Comparison of ENCODE assay signal across 8 cellular contexts in the genomic region with DNA sequence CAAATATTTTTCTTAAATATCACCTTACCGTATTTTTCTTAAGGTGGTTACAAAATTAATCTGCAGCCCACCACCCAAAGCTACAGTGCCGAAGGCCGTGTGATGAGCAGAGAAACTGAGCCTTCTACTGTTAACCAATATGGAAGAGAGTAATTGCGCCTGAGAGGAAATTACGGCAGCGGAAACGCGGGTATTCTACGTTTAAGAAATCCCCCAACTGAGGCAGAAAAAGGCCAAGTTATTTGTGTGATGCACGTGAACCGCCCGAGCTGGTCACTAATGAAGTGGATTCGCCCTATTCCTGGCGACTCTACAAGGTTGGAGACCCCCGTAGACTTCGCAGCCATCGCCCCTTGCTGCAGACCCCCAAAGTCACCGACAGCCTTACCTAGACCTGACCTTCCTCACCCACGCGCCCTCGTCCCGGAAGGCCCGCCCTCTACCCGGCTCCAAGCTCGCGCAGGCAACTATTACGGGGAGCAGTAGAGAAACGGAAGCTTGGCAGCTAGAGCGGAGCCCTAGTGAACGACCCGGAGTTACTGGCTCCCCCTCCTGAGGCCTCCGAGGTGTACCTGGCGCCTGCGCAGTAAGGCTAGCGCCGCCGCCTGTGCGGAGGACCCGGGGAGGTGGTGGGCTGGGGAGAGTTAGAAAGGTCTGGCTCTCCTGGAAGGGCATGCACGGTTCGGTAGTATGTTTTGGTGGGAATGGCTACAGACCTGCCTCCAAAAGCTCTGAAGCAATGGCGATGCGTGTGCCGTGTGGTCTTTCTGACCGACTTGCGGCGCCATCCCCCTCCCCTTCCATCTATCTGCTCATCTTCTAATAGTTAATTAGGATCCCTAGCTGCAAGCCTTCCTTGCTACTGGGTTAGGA. TPM values are rescaled to one million over a fixed set of nuclear protein-coding genes. Genes with fewer than 3 reads are reported as not detected.
DNase-seq lines count a peak whose midpoint lies in the region; ATAC-seq and TF ChIP-seq lines count a peak whose summit lies in the region.

A gene (minus strand): TSS at position 430 of the 873 bp plus-strand sequence. CDS start 4,319 bp downstream, outside the sequence.

- H3K27me3 ChIP-seq in right cardiac atrium (ENCODE audit: control insufficient read depth, insufficient read depth) (no peaks in the 10 kb centered on the region), uterus (no peaks in the 10 kb centered on the region)

- intact Hi-C loops in T-helper 2 cell treated with Interferon-gamma antibody and Interleukin-4, amounts not matched to agents 100 ng/mL and 5 ng/mL, for 36 hours (cut with micrococcal nuclease): loop anchor here (1.0 to 10.0 kb wide), 9 partner anchors 9 to 724 kb away; a partner anchor contains a TSS
- intact Hi-C loops in right cardiac atrium (cut with DNase I): loop anchor here (5.0 to 10.0 kb wide), 2 partner anchors 200 to 202 kb away; no protein-coding TSS in a partner anchor
- intact Hi-C loops in uterus (cut with DNase I; ENCODE audit: low total_unique reads): no loop called here

- no peaks in the 10 kb centered on the region for H3K9me3 ChIP-seq in right cardiac atrium (ENCODE audit: control insufficient read depth, low read length)
- no peaks in the 10 kb centered on the region for H3K9me3 ChIP-seq in uterus

- peak; percentile 97 for DNase-seq in NCI-H187 treated with DMSO at 0.1 percent for 48 hours (lab: John Stamatoyannopoulos, UW)
- DNase-seq in anterior cingulate cortex (lab: John Stamatoyannopoulos, UW): peak; percentile 71 to 99 (median 95)
- peak; percentile 97 to 98 (median 97) for DNase-seq in right cardiac atrium
- DNase-seq in pulmonary artery endothelial cell (ENCODE audit: low read depth, low spot score): peak; percentile 87
- DNase-seq in uterus: peak; percentile 94 to 95

- peak; percentile 25 to 76 (median 46) for TF ChIP-seq CTCF in uterus (IDR thresholded peaks at IDR 0.05)

- no peaks in the 10 kb centered on the region for H3K36me3 ChIP-seq in uterus

- H3K27ac ChIP-seq in right cardiac atrium (ENCODE audit: low read length) (peak within 1 kb of the TSS; percentile 93), uterus (peak within 1 kb of the TSS; percentile 90 to 94)

- TF ChIP-seq POLR2A in uterus (IDR thresholded peaks at IDR 0.05): peak; percentile 10 to 62

- ATAC-seq in GM18502 (IDR thresholded peaks at IDR 0.05; ENCODE audit: poor library complexity, unreplicated experiment): peak; percentile 99
- peak; percentile 98 for ATAC-seq in HG02970 (IDR thresholded peaks at IDR 0.05; ENCODE audit: low FRiP score, unreplicated experiment)
- ATAC-seq in right cardiac atrium: peak; percentile 100

- under 1% methylated on average over 47 of the region's 47 CpGs for WGBS in right cardiac atrium

- H3K4me3 ChIP-seq in right cardiac atrium (ENCODE audit: low read length): peak within 1 kb of the TSS; percentile 63
- peak within 1 kb of the TSS; percentile 59 to 76 for H3K4me3 ChIP-seq in uterus

- H3K4me1 ChIP-seq in right cardiac atrium (ENCODE audit: control insufficient read depth, insufficient read depth, low read length) (peaks cover 3% of the 10 kb centered on the region), uterus (no peaks in the 10 kb centered on the region)

RNA-seq across cellular contexts. Expression of the gene that starts here (rescaled TPM):
- 65.0 and 65.6 TPM in 2 replicates for total RNA-seq in T-helper 2 cell treated with Interferon-gamma antibody and Interleukin-4, amounts not matched to agents 100 ng/mL and 5 ng/mL, for 36 hours
- total RNA-seq in right cardiac atrium: 100 to 1,000 TPM in 1 of 4 donors, 10 to 100 TPM in 3; 78.9 to 102 (median 89.9) TPM
- 169 TPM for polyA plus RNA-seq in right cardiac atrium
- 25.0 and 31.2 TPM in 2 replicates for total RNA-seq in pulmonary artery endothelial cell
- 10 to 100 TPM in 3 of 4 donors, 1 to 10 TPM in 1; 8.8 to 28.7 (median 16.9) TPM for total RNA-seq in uterus

Comparison
In these comparisons a context has a peak if more than half of its experiments do, and no peak if none do; other contexts are left out.
1. Peak in every context shown above with its lines: DNase-seq, ATAC-seq, H3K4me3 ChIP-seq and H3K27ac ChIP-seq.